Comparison of ENCODE assay signal across 8 cellular contexts in genomic region chr14:59576332-59577294, GRCh38. TPM values are rescaled to one million over a fixed set of nuclear protein-coding genes. Genes with fewer than 3 reads are reported as not detected.
DNase-seq lines count a peak whose midpoint lies in the region; ATAC-seq and TF ChIP-seq lines count a peak whose summit lies in the region.

CCDC175 (minus strand) TSS chr14:59576812; CDS start chr14:59576775, 37 bp downstream.

- no peaks in the 10 kb centered on the region for H3K36me3 ChIP-seq in Peyer's patch

- DNase-seq in Calu3 = peak; percentile 92
- DNase-seq in HUDEP-2 (lab: John Stamatoyannopoulos, UW; ENCODE audit: unreplicated experiment in 76 of 76) = peak in 70 of 76 experiments; percentile 2 to 78 (median 57)
- peak; percentile 81 to 95 (median 90) for DNase-seq in Peyer's patch
- DNase-seq in activated T-helper 9 cell treated with anti-CD3 and anti-CD28 coated beads, Interleukin-2, amount 50 U/mL, for 16 hours (ENCODE audit: low read depth) = peak; percentile 74
- DNase-seq in foreskin melanocyte = peak; percentile 68
- DNase-seq in neural crest cell (ENCODE audit: low read depth, low spot score) = peak; percentile 80

- no peak within 1 kb of the TSS for H3K27ac ChIP-seq in Peyer's patch

- CTCF ChIA-PET in Calu3 (lab: Charles Lee) = interaction anchor here (0.9 to 1.6 kb wide), 6 partner anchors 64 to 451 kb away, joined by 3 to 13 read pairs (median 4); partner anchors contain the start of genes JKAMP and L3HYPDH

- TF ChIP-seq POLR2A in Peyer's patch (IDR thresholded peaks at IDR 0.05) = no peak

- intact Hi-C loops in Calu3 (cut with micrococcal nuclease; ENCODE audit: unreplicated experiment) = loop anchor here (2.0 to 5.0 kb wide), 2 partner anchors 70 to 449 kb away; no protein-coding TSS in a partner anchor

- H3K4me3 Mint-ChIP-seq in Calu3 (ENCODE audit: low read depth, unreplicated experiment) (peak within 1 kb of the TSS; percentile 80), neural crest cell (peak within 1 kb of the TSS; percentile 89)
- peak within 1 kb of the TSS; percentile 64 for H3K4me3 Mint-ChIP-seq in stimulated activated naive CD8-positive, alpha-beta T cell treated with anti-CD3 and anti-CD28 coated beads, Interleukin-15, Interleukin-2, amounts not matched to agents 100 ng/mL and 50 ng/mL, for 24 hours

- BruUV-seq in Calu3 (replicated peaks; lab: Mats Ljungman, UMichigan) = no TSS peak

- H3K27me3 Mint-ChIP-seq in Calu3 (ENCODE audit: unreplicated experiment) (no peaks in the 10 kb centered on the region), neural crest cell (ENCODE audit: low read depth) (peaks cover 7% of the 10 kb centered on the region)
- H3K27me3 Mint-ChIP-seq in stimulated activated naive CD8-positive, alpha-beta T cell treated with anti-CD3 and anti-CD28 coated beads, Interleukin-15, Interleukin-2, amounts not matched to agents 100 ng/mL and 50 ng/mL, for 24 hours = peaks cover 22% of the 10 kb centered on the region

- TF ChIP-seq CTCF in Calu3 (IDR thresholded peaks at IDR 0.05; ENCODE audit: unreplicated experiment) = peak; percentile 78
- peak in 5 of 6 experiments; percentile 43 to 91 (median 85) for TF ChIP-seq CTCF in Peyer's patch (IDR thresholded peaks at IDR 0.05)
- TF ChIP-seq CTCF in neural crest cell (conservative IDR thresholded peaks at IDR 0.05) = peak; percentile 90

- H3K36me3 Mint-ChIP-seq in Calu3 (ENCODE audit: insufficient read depth, unreplicated experiment) (peaks cover 8% of the 10 kb centered on the region), neural crest cell (ENCODE audit: low read depth) (no peaks in the 10 kb centered on the region)
- no peaks in the 10 kb centered on the region for H3K36me3 Mint-ChIP-seq in stimulated activated naive CD8-positive, alpha-beta T cell treated with anti-CD3 and anti-CD28 coated beads, Interleukin-15, Interleukin-2, amounts not matched to agents 100 ng/mL and 50 ng/mL, for 24 hours (ENCODE audit: low read depth)

- H3K27ac Mint-ChIP-seq in Calu3 (ENCODE audit: unreplicated experiment) (peak within 1 kb of the TSS; percentile 36), neural crest cell (ENCODE audit: unreplicated experiment) (no peak within 1 kb of the TSS)
- H3K27ac Mint-ChIP-seq in stimulated activated naive CD8-positive, alpha-beta T cell treated with anti-CD3 and anti-CD28 coated beads, Interleukin-15, Interleukin-2, amounts not matched to agents 100 ng/mL and 50 ng/mL, for 24 hours = no peak within 1 kb of the TSS

- H3K4me3 ChIP-seq in Peyer's patch = peak within 1 kb of the TSS; percentile 45 to 68 (median 54)

- H3K4me1 Mint-ChIP-seq in Calu3 (ENCODE audit: low read depth, unreplicated experiment) (no peaks in the 10 kb centered on the region), neural crest cell (peaks cover 8% of the 10 kb centered on the region)
- H3K4me1 Mint-ChIP-seq in stimulated activated naive CD8-positive, alpha-beta T cell treated with anti-CD3 and anti-CD28 coated beads, Interleukin-15, Interleukin-2, amounts not matched to agents 100 ng/mL and 50 ng/mL, for 24 hours (ENCODE audit: low read depth) = peaks cover 8% of the 10 kb centered on the region

- H3K9me3 Mint-ChIP-seq in Calu3 (ENCODE audit: low read depth, unreplicated experiment) (no peaks in the 10 kb centered on the region), neural crest cell (no peaks in the 10 kb centered on the region)
- no peaks in the 10 kb centered on the region for H3K9me3 Mint-ChIP-seq in stimulated activated naive CD8-positive, alpha-beta T cell treated with anti-CD3 and anti-CD28 coated beads, Interleukin-15, Interleukin-2, amounts not matched to agents 100 ng/mL and 50 ng/mL, for 24 hours

- H3K4me1 ChIP-seq in Peyer's patch = peaks cover 0 to 6% (median 3%) of the 10 kb centered on the region in 4 donors

- no peaks in the 10 kb centered on the region for H3K27me3 ChIP-seq in Peyer's patch

- peak; percentile 97 for ATAC-seq in GM21390 (IDR thresholded peaks at IDR 0.05; ENCODE audit: unreplicated experiment)

- no peaks in the 10 kb centered on the region for H3K9me3 ChIP-seq in Peyer's patch

RNA-seq across cellular contexts. Expression of gene CCDC175, which starts in this region (rescaled TPM):
- not detected in 2 replicates for total RNA-seq in Calu3 (2022)
- total RNA-seq in Peyer's patch = 1 to 10 TPM in 1 of 4 donors, not detected in 3; 1.6 TPM
- 0.19 and 0.25 TPM in 2 replicates for total RNA-seq in neural crest cell

Comparison
In these comparisons a context has a peak if more than half of its experiments do, and no peak if none do; other contexts are left out.
1. Peak in DNase-seq in Calu3; RNA of the gene not detected or under 1 TPM.
2. Peak in DNase-seq in neural crest cell; RNA of the gene not detected or under 1 TPM.